10 cellular contexts compared by ENCODE assay signal in the genomic region with DNA sequence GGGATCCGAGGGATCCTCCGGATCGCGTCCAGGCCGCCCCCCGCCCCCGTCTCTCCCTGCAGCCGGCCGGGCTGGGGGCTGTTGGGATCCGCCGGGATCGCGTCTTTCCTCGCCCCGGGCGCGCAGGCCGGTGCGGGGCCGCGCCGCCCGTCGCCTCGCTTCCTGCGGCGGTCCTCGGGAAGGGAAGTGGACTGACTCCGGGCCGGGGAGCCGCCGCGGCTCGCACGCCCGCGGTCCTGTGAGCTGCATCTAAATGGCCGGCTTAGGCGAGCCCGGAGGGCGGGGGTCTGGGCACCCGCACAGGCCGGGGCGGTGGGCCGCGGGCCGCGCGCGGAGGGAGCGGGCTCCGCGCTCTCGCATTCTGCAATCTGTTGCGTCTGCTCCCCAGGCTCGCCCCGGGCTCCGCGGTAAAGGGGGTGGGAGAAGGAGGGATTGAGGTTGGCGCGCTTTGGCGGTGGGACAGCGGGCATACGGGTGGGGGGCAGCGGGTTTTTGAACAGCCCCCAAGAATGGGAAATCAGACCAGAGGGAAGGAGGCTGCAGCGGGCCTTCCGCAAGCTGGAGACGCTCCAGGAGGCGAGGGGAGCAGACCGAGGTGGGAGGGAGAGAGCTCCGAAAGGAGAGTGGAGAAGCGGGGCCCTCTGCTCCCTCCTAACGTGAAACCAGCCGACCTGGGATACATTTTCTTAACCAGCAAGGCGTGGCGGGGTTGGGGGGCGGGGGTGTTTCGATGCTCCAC. TPM values are rescaled to one million over a fixed set of nuclear protein-coding genes. Genes with fewer than 3 reads are reported as not detected.
DNase-seq lines count a peak whose midpoint lies in the region; ATAC-seq, FAIRE-seq and TF ChIP-seq lines count a peak whose summit lies in the region.
"Had no signal": no experiment of that assay in that cellular context is flagged by ENCODE, and none has a peak within 500 bp of the region (broad histone marks: within the 10 kb centered on the region; RNA-seq: fewer than 3 reads in every experiment).

No MANE protein-coding gene starts in this region.

- no peak for TF ChIP-seq POLR2A in GM12878 (IDR thresholded peaks at IDR 0.05; ENCODE audit: low read depth, low read length)
- no peak for TF ChIP-seq POLR2A in testis (IDR thresholded peaks at IDR 0.05)

- H3K4me3 ChIP-seq in SK-N-SH (ENCODE audit: low read depth in 2 of 2, low read length in 1 of 2) (no peak overlapping the region; a peak in 1 of 4 replicates), GM12878 (no peak overlapping the region), lower lobe of right lung (peak overlapping the region; percentile 60), testis (peak overlapping the region; percentile 41 to 57)

- FAIRE-seq in GM12878 (lab: Jason Lieb, UNC), result no peak
- FAIRE-seq: pancreas had no signal

- H3K4me1 ChIP-seq in SK-N-SH (ENCODE audit: control insufficient read depth in 1 of 2, insufficient read depth in 2 of 2, low read depth in 1 of 2, low read length in 1 of 2) (peaks cover 0 to 18% of the 10 kb centered on the region in 2 experiments; a peak in 1 of 4 replicates), GM12878 (ENCODE audit: control insufficient read depth, insufficient read depth, low read length) (no peaks in the 10 kb centered on the region), lower lobe of right lung (peaks cover 33% of the 10 kb centered on the region), testis (peaks cover 21% of the 10 kb centered on the region)

- no peaks in the 10 kb centered on the region for H3K9me2 ChIP-seq in SK-N-SH

- CTCF ChIA-PET in SK-N-SH (lab: Yijun Ruan, JAX), result interaction anchor here (1.1 to 6.8 kb wide), 15 partner anchors 10 to 311 kb away, joined by 3 to 45 read pairs (median 4); no protein-coding TSS in a partner anchor
- CTCF ChIA-PET in GM12878 (lab: Yijun Ruan, JAX), result interaction anchor here (0.7 kb wide), 2 partner anchors 79 to 1796 kb away, joined by 3 read pairs; no protein-coding TSS in a partner anchor

- H3K27ac ChIP-seq in SK-N-SH (ENCODE audit: low read depth in 2 of 2, low read length in 1 of 2) (no peak overlapping the region), GM12878 (ENCODE audit: control insufficient read depth, insufficient read depth) (no peak overlapping the region), lower lobe of right lung (no peak overlapping the region), testis (no peak overlapping the region)
- H3K27ac ChIP-seq: pancreas had no signal

- intact Hi-C loops in GM12878 (cut with micrococcal nuclease; ENCODE audit: unreplicated experiment) (no loop called here), lower lobe of right lung (cut with DNase I) (no loop called here), testis (cut with DNase I; ENCODE audit: low total_unique reads) (no loop called here)

- no peaks in the 10 kb centered on the region for H3F3A ChIP-seq in SK-N-SH (replicated peaks; ENCODE audit: insufficient read depth)

- 7% methylated on average over 19 of the region's 78 CpGs for WGBS in SK-N-SH (ENCODE audit: low lambda C conversion rate)
- WGBS in GM12878 (ENCODE audit: insufficient coverage, insufficient replicate concordance, low lambda C conversion rate, missing lambda C conversion rate), result 5% methylated on average over 20 of the region's 78 CpGs
- WGBS in testis, 2 donors, result 1 to 3% methylated on average over 47 to 57 of the region's 78 CpGs

- no peaks in the 10 kb centered on the region for H3K9me3 Mint-ChIP-seq in activated T-helper 17 cell treated with anti-CD3 and anti-CD28 coated beads, Interleukin-2, amount 50 U/mL, for 72 hours

- TF ChIP-seq RAD21 in SK-N-SH (IDR thresholded peaks at IDR 0.05; ENCODE audit: low read length) (no peak), GM12878 (IDR thresholded peaks at IDR 0.05; ENCODE audit: insufficient read depth, low read depth, low read length) (no peak)

- POLR2A ChIA-PET in SK-N-SH (lab: Yijun Ruan, JAX), result interaction anchor here (1.0 kb wide), 1 partner anchor 9 kb away, joined by 3 read pairs; no protein-coding TSS in a partner anchor
- POLR2A ChIA-PET in GM12878 (lab: Charles Lee), result no interaction called here

- no peak for ATAC-seq in SK-N-SH treated with all-trans-retinoic acid at 6 μM for 48 hours
- no peak for ATAC-seq in GM12878
- no peak for ATAC-seq in lower lobe of right lung
- no peak for ATAC-seq in activated T-helper 17 cell treated with anti-CD3 and anti-CD28 coated beads, Interleukin-2, amount 50 U/mL, for 72 hours (replicated peaks)
- ATAC-seq in activated CD4-positive, CD25-positive, alpha-beta regulatory T cell treated with anti-CD3 and anti-CD28 coated beads, Interleukin-2, amount 50 U/mL, for 24 hours, result no peak
- ATAC-seq: pancreas had no signal

- no TSS peak for BruUV-seq in GM12878 (replicated peaks; lab: Mats Ljungman, UMichigan)

- H3K4me2 ChIP-seq in SK-N-SH (peak overlapping the region; percentile 78; the same call in 1 of the 2 replicates), GM12878 (ENCODE audit: control insufficient read depth, insufficient read depth) (no peak overlapping the region)

- no peaks in the 10 kb centered on the region for H3K36me3 Mint-ChIP-seq in activated T-helper 17 cell treated with anti-CD3 and anti-CD28 coated beads, Interleukin-2, amount 50 U/mL, for 72 hours (ENCODE audit: low read depth)

- no peak overlapping the region for H3K9ac ChIP-seq in SK-N-SH
- H3K9ac ChIP-seq in GM12878 (ENCODE audit: control insufficient read depth, insufficient read depth, low read length), result no peak overlapping the region

- SMC1A ChIA-PET in GM12878 (lab: Charles Lee; ENCODE audit: uncharacterized antibody, unreplicated experiment), result no interaction called here

- H2AFZ ChIP-seq in SK-N-SH (ENCODE audit: low read depth) (no peak overlapping the region), GM12878 (ENCODE audit: control insufficient read depth, low read depth, low read length) (no peak overlapping the region)

- TF ChIP-seq EP300 in SK-N-SH (IDR thresholded peaks at IDR 0.05; ENCODE audit: borderline replicate concordance in 1 of 2, low read depth in 1 of 2, low read length in 1 of 2) (no peak), GM12878 (IDR thresholded peaks at IDR 0.05; ENCODE audit: borderline replicate concordance in 1 of 2, control insufficient read depth in 1 of 2, low read depth in 2 of 2, low read length in 2 of 2) (no peak)

- H3K27ac Mint-ChIP-seq in activated T-helper 17 cell treated with anti-CD3 and anti-CD28 coated beads, Interleukin-2, amount 50 U/mL, for 72 hours, result no peak overlapping the region

- peaks cover 60% of the 10 kb centered on the region for H3K27me3 Mint-ChIP-seq in activated T-helper 17 cell treated with anti-CD3 and anti-CD28 coated beads, Interleukin-2, amount 50 U/mL, for 72 hours

- no peaks in the 10 kb centered on the region for H3K4me1 Mint-ChIP-seq in activated T-helper 17 cell treated with anti-CD3 and anti-CD28 coated beads, Interleukin-2, amount 50 U/mL, for 72 hours

- H3K9me3 ChIP-seq in SK-N-SH (no peaks in the 10 kb centered on the region), GM12878 (replicated peaks; ENCODE audit: control insufficient read depth, insufficient read depth, low read length) (no peaks in the 10 kb centered on the region), lower lobe of right lung (no peaks in the 10 kb centered on the region), testis (no peaks in the 10 kb centered on the region)
- H3K9me3 ChIP-seq: pancreas had no signal

- no peak overlapping the region for H3K4me3 Mint-ChIP-seq in activated T-helper 17 cell treated with anti-CD3 and anti-CD28 coated beads, Interleukin-2, amount 50 U/mL, for 72 hours

- H4K20me1 ChIP-seq in SK-N-SH (ENCODE audit: insufficient read depth) (no peaks in the 10 kb centered on the region), GM12878 (ENCODE audit: control insufficient read depth, insufficient read depth) (peaks cover 2% of the 10 kb centered on the region; the same call in 1 of the 2 replicates)

- no peak for TF ChIP-seq CTCF in SK-N-SH (IDR thresholded peaks at IDR 0.05)
- no peak for TF ChIP-seq CTCF in GM12878 (IDR thresholded peaks at IDR 0.05 in 2 of 3, conservative IDR thresholded peaks at IDR 0.05 in 1 of 3; ENCODE audit: control insufficient read depth in 2 of 3, extremely low read depth in 1 of 3, insufficient read depth in 1 of 3, low read depth in 3 of 3, low read length in 3 of 3)
- TF ChIP-seq CTCF in lower lobe of right lung (IDR thresholded peaks at IDR 0.05), result no peak
- no peak for TF ChIP-seq CTCF in testis (IDR thresholded peaks at IDR 0.05)

- in situ Hi-C loops in GM12878 (cut with MboI), result no loop called here

- DNase-seq in SK-N-SH (peak; percentile 70), GM12878 (ENCODE audit: low read depth, low spot score) (no peak), lower lobe of right lung (no peak), testis (no peak), NCI-H2029 treated with DMSO at 0.1 percent for 48 hours (lab: John Stamatoyannopoulos, UW) (no peak)
- DNase-seq: NCI-H1092 had no signal

- H3K27me3 ChIP-seq in SK-N-SH (ENCODE audit: insufficient read depth), result peaks cover 88% of the 10 kb centered on the region
- peaks cover 17 to 25% of the 10 kb centered on the region in 2 experiments for H3K27me3 ChIP-seq in GM12878 (replicated peaks in 1 of 2; ENCODE audit: control insufficient read depth in 2 of 2, insufficient read depth in 2 of 2, low read length in 1 of 2)
- peaks cover 89% of the 10 kb centered on the region for H3K27me3 ChIP-seq in lower lobe of right lung (ENCODE audit: low read depth)
- H3K27me3 ChIP-seq in testis, result no peaks in the 10 kb centered on the region

- H3K36me3 ChIP-seq in SK-N-SH (replicated peaks in 1 of 2; ENCODE audit: control insufficient read depth in 1 of 2, insufficient read depth in 2 of 2, low read length in 1 of 2) (no peaks in the 10 kb centered on the region), GM12878 (ENCODE audit: control insufficient read depth in 2 of 2, insufficient read depth in 2 of 2, low read length in 1 of 2) (no peaks in the 10 kb centered on the region), lower lobe of right lung (no peaks in the 10 kb centered on the region), testis (ENCODE audit: low read depth, missing control alignments) (no peaks in the 10 kb centered on the region)
- H3K36me3 ChIP-seq: pancreas had no signal

- RAD21 ChIA-PET in GM12878 (lab: Charles Lee; ENCODE audit: unreplicated experiment), result no interaction called here

- H3K79me2 ChIP-seq in SK-N-SH (ENCODE audit: insufficient read depth) (no peaks in the 10 kb centered on the region), GM12878 (ENCODE audit: control insufficient read depth, insufficient read depth, low read length) (no peaks in the 10 kb centered on the region)

RNA-seq across cellular contexts. Expression of a gene that starts 2.2 kb away (rescaled TPM):
- not detected in 2 replicates for polyA plus RNA-seq in SK-N-SH (2012; rRNA removed)
- polyA plus RNA-seq in SK-N-SH (2012; cell fraction: cytosol; rRNA removed), result not detected in 2 replicates
- not detected in 2 replicates for polyA plus RNA-seq in SK-N-SH (2012; cell fraction: nucleus; rRNA removed)
- not detected in 2 replicates for total RNA-seq in GM12878 (2013; cell fraction: nucleolus; rRNA removed)
- total RNA-seq in GM12878 (2014; rRNA removed), result not detected in 2 replicates
- not detected in 2 replicates for total RNA-seq in GM12878 (2014; rRNA removed; fragmentation: Illumina TruSeq; extraction: Trizol)
- total RNA-seq in GM12878 (2021), result not detected in 2 replicates
- not detected for polyA plus RNA-seq in GM12878 (2011; ENCODE audit: low read depth)
- polyA plus RNA-seq in GM12878 (2011; rRNA removed), result not detected in 2 replicates
- not detected in 2 replicates for polyA plus RNA-seq in GM12878 (2011; cell fraction: cytosol; rRNA removed)
- polyA plus RNA-seq in GM12878 (2011; cell fraction: nucleus; rRNA removed), result not detected in 2 replicates
- polyA plus RNA-seq in GM12878 (2012), result not detected in 2 replicates
- polyA plus RNA-seq in GM12878 (2014; fragmentation: Illumina TruSeq; extraction: Trizol), result not detected in 2 replicates
- polyA plus RNA-seq in GM12878 (2014; fragmentation: Nextera tagmentation; extraction: Ambion mirVana), result not detected
- not detected in 2 replicates for polyA plus RNA-seq in GM12878 (2014; rRNA removed)
- polyA plus RNA-seq in GM12878 (2016; fragmentation: Nextera tagmentation; extraction: Ambion mirVana), result not detected
- polyA minus RNA-seq in GM12878 (2011; rRNA and poly(A)+ RNA removed), result not detected in 2 replicates
- polyA minus RNA-seq in GM12878 (2011; cell fraction: cytosol; rRNA and poly(A)+ RNA removed), result not detected in 2 replicates
- not detected in 2 replicates for polyA minus RNA-seq in GM12878 (2011; cell fraction: nucleus; rRNA and poly(A)+ RNA removed)
- total RNA-seq in lower lobe of right lung, result 0.53 TPM
- 1 to 10 TPM; 2.6 to 3.1 TPM for total RNA-seq in testis
- 3.6 TPM for polyA plus RNA-seq in testis (ENCODE audit: insufficient read depth, low read depth, low replicate concordance)
- not detected for total RNA-seq in activated T-helper 17 cell treated with anti-CD3 and anti-CD28 coated beads, Interleukin-2, amount 50 U/mL, for 72 hours

Comparison
In these comparisons a context has a peak if more than half of its experiments do, and no peak if none do; other contexts are left out.
1. H3K4me3 ChIP-seq: peak in lower lobe of right lung (single experiment) and testis (2 of 2); none in SK-N-SH (0 of 2) and GM12878 (single experiment).